In the genomic region with DNA sequence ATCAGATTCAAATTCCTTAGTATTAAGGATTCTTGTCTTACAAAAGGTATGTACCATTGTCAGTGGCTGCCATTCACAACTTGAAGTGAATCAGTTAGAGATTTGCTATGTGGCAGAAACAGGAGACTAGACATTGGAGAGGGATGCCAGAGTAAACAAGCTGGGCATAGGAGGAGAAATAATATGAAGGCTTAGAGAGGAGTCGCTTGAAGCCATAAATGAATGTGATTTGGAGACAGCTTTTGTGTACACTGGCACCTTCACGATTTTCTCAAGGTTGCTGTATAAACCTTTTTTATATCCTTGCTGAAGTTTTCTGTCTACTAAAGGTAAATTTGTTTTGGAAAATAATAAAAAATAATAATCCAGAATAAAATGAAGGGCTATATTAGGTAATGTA, we compare ENCODE assay signal across 29 cellular contexts.
"Had no signal": no experiment of that assay in that cellular context is flagged by ENCODE, and none has a peak within 500 bp of the region (broad histone marks: within the 10 kb centered on the region; RNA-seq: fewer than 3 reads in every experiment).

No MANE protein-coding gene starts in this region.

- H3K4me1 ChIP-seq: ascending aorta, body of pancreas, breast epithelium had no signal

- H3K27ac ChIP-seq: ascending aorta, body of pancreas, breast epithelium, WERI-Rb-1 had no signal

- H3K27me3 ChIP-seq: ascending aorta, body of pancreas, breast epithelium had no signal

- H3K4me3 ChIP-seq: ascending aorta, body of pancreas, breast epithelium, K562 had no signal

- DNase-seq: activated CD4-positive, alpha-beta memory T cell treated with anti-CD3 and anti-CD28 coated beads, Interleukin-2, amount 10 ng/mL, durations not matched to agents 7 days and 5 days; activated CD4-positive, alpha-beta T cell treated with anti-CD3 and anti-CD28 coated beads for 1 hour; activated CD4-positive, alpha-beta T cell treated with anti-CD3 and anti-CD28 coated beads for 48 hours; activated CD4-positive, CD25-positive, alpha-beta regulatory T cell; activated CD8-positive, alpha-beta memory T cell treated with anti-CD3 and anti-CD28 coated beads for 24 hours; activated CD8-positive, alpha-beta memory T cell treated with anti-CD3 and anti-CD28 coated beads, Interleukin-2, amount 10 ng/mL, durations not matched to agents 7 days and 5 days; activated CD8-positive, alpha-beta memory T cell treated with anti-CD3 and anti-CD28 coated beads, Interleukin-2, amount 50 U/mL, for 48 hours; activated effector memory CD4-positive, alpha-beta T cell treated with Interleukin-2 at 50 U/mL for 16 hours; activated naive CD4-positive, alpha-beta T cell; activated naive CD4-positive, alpha-beta T cell treated with anti-CD3 and anti-CD28 coated beads, Interleukin-2, amount 50 U/mL, for 16 hours; activated naive CD8-positive, alpha-beta T cell treated with anti-CD3 and anti-CD28 coated beads for 36 hours; activated T-cell treated with anti-CD3 and anti-CD28 coated beads, Interleukin-2, amount 50 U/mL, for 48 hours; amygdala; body of pancreas; NCI-H1436 treated with DMSO at 0.1 percent for 48 hours; NCI-H1694 treated with DMSO at 0.1 percent for 48 hours; NCI-H2081; NCI-H345; NCI-H526 treated with DMSO at 0.1 percent for 48 hours; OCI-M1; Right ventricle myocardium superior; SW 1271; T-helper 1 cell; T-helper 2 cell; T-helper 9 cell; WERI-Rb-1 had no signal

- H3K36me3 ChIP-seq: ascending aorta, breast epithelium, WERI-Rb-1 had no signal

- H3K9me3 ChIP-seq: ascending aorta, body of pancreas, breast epithelium had no signal

- ATAC-seq: activated CD8-positive, alpha-beta memory T cell treated with anti-CD3 and anti-CD28 coated beads, Interleukin-2, amount 10 ng/mL, durations not matched to agents 7 days and 5 days; body of pancreas; K562 had no signal
